ENCODE assay signal across 10 cellular contexts in the genomic region with DNA sequence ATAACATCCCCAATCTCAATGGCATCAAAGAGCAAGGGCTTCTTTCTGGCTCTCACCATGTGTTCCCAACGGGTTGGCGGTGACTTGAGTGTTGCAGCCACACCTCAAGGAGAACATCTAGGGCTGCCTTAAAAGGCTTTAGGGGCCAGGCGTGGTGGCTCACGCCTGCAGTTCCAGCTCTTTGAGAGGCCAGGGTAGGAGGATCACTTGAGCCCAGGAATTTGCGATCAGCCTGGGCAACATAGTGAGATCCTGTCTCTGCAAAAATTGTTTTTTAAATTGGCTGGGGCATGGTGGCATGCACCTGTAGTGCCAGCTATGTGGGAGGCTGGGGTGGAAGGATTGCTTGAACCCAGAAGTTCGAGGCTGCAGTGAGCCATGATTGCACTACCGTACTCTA. TPM values are rescaled to one million over a fixed set of nuclear protein-coding genes. Genes with fewer than 3 reads are reported as not detected.
"Had no signal": no experiment of that assay in that cellular context is flagged by ENCODE, and none has a peak within 500 bp of the region (broad histone marks: within the 10 kb centered on the region; RNA-seq: fewer than 3 reads in every experiment).

No MANE protein-coding gene starts in this region.

- ATAC-seq: HepG2 had no signal

- H3K27ac Mint-ChIP-seq: HFFc6, IgD-negative memory B cell had no signal

- H3K27me3 Mint-ChIP-seq: IgD-negative memory B cell had no signal

- H3K36me3 Mint-ChIP-seq: IgD-negative memory B cell had no signal

- H2AFZ ChIP-seq: GM23248 had no signal

- H3K9me3 Mint-ChIP-seq: HFFc6, IgD-negative memory B cell had no signal

- H3K4me3 Mint-ChIP-seq: HFFc6 had no signal

- H3K4me3 ChIP-seq: GM23248 had no signal

- DNase-seq: GM23248, GOT3, HCEC 1CT, HFFc6, KG1 had no signal

- H3K27ac ChIP-seq: GM23248, HL-60 had no signal

RNA-seq across cellular contexts. Expression of gene RFLNA, which starts 14.9 kb away (rescaled TPM):
- total RNA-seq: H4, HepG2, HFFc6, HT1080 had no signal
